Comparison of ENCODE assay signal across 1 cellular context in the genomic region with DNA sequence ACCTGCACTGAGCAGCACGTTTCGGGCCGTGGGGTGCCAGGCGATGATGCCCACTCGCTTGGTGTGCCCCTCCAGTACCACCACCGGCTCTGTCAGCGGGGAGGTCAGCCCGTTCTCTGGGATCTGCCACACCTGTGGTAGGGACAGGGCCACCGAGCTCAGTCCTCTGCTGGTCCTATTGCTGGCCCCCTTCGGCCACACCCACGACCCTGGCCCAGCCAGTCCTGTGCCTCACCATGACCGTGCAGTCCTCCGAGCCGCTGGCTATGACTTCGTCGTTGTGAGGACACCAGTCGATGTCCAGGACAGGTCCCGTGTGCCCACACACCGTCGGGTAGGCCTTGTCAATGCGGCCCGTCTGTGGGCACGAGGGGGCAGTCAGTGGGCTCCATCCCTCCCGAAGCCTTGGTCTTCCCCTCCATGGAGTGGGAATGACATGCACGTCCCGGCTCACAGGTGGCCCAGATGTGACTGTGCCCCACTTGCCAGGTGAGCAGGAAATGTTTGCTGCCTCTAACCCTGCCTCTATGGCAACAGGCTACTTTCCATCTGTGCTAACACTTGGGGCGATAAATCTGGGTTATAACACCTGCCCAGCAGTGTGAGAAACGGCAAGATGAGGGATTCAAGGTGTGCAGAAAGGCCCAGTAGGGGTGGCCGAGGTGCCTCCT.
A peak's percentile ranks its signal among the peaks of the same experiment; 100 is the strongest.
TF ChIP-seq lines count a peak whose summit lies in the region.

No MANE protein-coding gene starts in this region.

TF ChIP-seq in HepG2, 621 proteins besides CTCF, POLR2A, EP300 and RAD21:
- TF ChIP-seq JUNB (CRISPR knock-in tag; IDR thresholded peaks at IDR 0.05; ENCODE audit: borderline replicate concordance) (no peak), RBFOX2 (IDR thresholded peaks at IDR 0.05; ENCODE audit: low read depth, low read length) (peak; percentile 40; the same call in 1 of the 2 replicates)
